ENCODE assay signal across 9 cellular contexts in the genomic region with DNA sequence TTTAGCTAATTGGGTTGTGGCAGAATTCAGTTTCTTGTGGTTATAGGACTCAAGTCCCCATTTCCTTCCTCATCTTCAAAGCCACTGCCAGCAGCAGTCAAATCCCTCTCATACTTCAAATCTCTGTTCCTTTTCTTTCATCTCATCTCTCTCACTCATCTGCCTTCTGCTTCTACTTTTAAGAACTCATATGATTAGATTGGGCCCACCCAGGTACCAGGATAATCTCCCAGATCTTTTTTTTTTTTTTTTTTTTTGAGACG. TPM values are rescaled to one million over a fixed set of nuclear protein-coding genes. Genes with fewer than 3 reads are reported as not detected.
A peak's percentile ranks its signal among the peaks of the same experiment; 100 is the strongest.
DNase-seq lines count a peak whose midpoint lies in the region; ATAC-seq, FAIRE-seq and TF ChIP-seq lines count a peak whose summit lies in the region.
"Had no signal": no experiment of that assay in that cellular context is flagged by ENCODE, and none has a peak within 500 bp of the region (broad histone marks: within the 10 kb centered on the region; RNA-seq: fewer than 3 reads in every experiment).

No MANE protein-coding gene starts in this region.

- no peak for TF ChIP-seq CTCF in brain microvascular endothelial cell (IDR thresholded peaks at IDR 0.05; ENCODE audit: low read depth, low read length, missing control alignments)

- peaks cover 49% of the 10 kb centered on the region for H3K4me1 Mint-ChIP-seq in activated naive CD8-positive, alpha-beta T cell (ENCODE audit: low read depth)
- H3K4me1 Mint-ChIP-seq: brain had no signal

- no peak for FAIRE-seq in GM12891 (lab: Jason Lieb, UNC)

- H3K27me3 Mint-ChIP-seq in activated naive CD8-positive, alpha-beta T cell, result no peaks in the 10 kb centered on the region
- H3K27me3 Mint-ChIP-seq: brain had no signal

- H3K36me3 ChIP-seq in brain microvascular endothelial cell (replicated peaks), result no peaks in the 10 kb centered on the region

- DNase-seq in GM12891 (ENCODE audit: insufficient read length, low spot score) (no peak), brain microvascular endothelial cell (no peak), DMS114 treated with DMSO at 0.1 percent for 48 hours (lab: John Stamatoyannopoulos, UW; ENCODE audit: unreplicated experiment) (no peak), NCI-H1417 (lab: John Stamatoyannopoulos, UW) (no peak)
- no peak for DNase-seq in activated effector memory CD4-positive, alpha-beta T cell treated with anti-CD3 and anti-CD28 coated beads, Interleukin-2, amount 50 U/mL, for 16 hours

- peak overlapping the region; percentile 60 for H3K4me3 Mint-ChIP-seq in activated naive CD8-positive, alpha-beta T cell
- H3K4me3 Mint-ChIP-seq: brain had no signal

- no peak overlapping the region for H3K4me3 ChIP-seq in brain microvascular endothelial cell (ENCODE audit: low read depth, low read length)

- H3K27ac Mint-ChIP-seq in activated naive CD8-positive, alpha-beta T cell, result peak overlapping the region; percentile 4
- H3K27ac Mint-ChIP-seq: brain had no signal

- peaks cover 4% of the 10 kb centered on the region for H3K9me3 Mint-ChIP-seq in activated naive CD8-positive, alpha-beta T cell (ENCODE audit: low read depth)
- H3K9me3 Mint-ChIP-seq: brain had no signal

- no peaks in the 10 kb centered on the region for H3K36me3 Mint-ChIP-seq in activated naive CD8-positive, alpha-beta T cell
- H3K36me3 Mint-ChIP-seq: brain had no signal

- ATAC-seq in GM21423 (IDR thresholded peaks at IDR 0.05; ENCODE audit: unreplicated experiment) (peak; percentile 38), HG03521 (IDR thresholded peaks at IDR 0.05; ENCODE audit: unreplicated experiment) (peak; percentile 35)

- TF ChIP-seq POLR2A in GM12891 (IDR thresholded peaks at IDR 0.05; ENCODE audit: low read depth, low read length), result no peak

- no peaks in the 10 kb centered on the region for H3K27me3 ChIP-seq in brain microvascular endothelial cell (replicated peaks)

- H3K27ac ChIP-seq in brain microvascular endothelial cell, result no peak overlapping the region

- in situ Hi-C loops in brain microvascular endothelial cell (cut with HindIII; ENCODE audit: low pct_ligation_motif_present, low sequenced_read_pairs), result no loop called here

TF ChIP-seq in GM12891, 5 proteins besides CTCF, POLR2A, EP300 and RAD21:
- no peak for TF ChIP-seq PAX5 (IDR thresholded peaks at IDR 0.05; ENCODE audit: insufficient read depth, low read length, severe bottlenecking)
- TF ChIP-seq POLR2AphosphoS5 (IDR thresholded peaks at IDR 0.05; ENCODE audit: low read depth, low read length), result no peak
- TF ChIP-seq SPI1 (IDR thresholded peaks at IDR 0.05; ENCODE audit: low read depth, low read length), result peak; percentile 80
- TF ChIP-seq POU2F2 (IDR thresholded peaks at IDR 0.05; ENCODE audit: low read depth, low read length), result no peak
- TF ChIP-seq TAF1 (IDR thresholded peaks at IDR 0.05; ENCODE audit: low read depth, low read length), result no peak
TF ChIP-seq in GM12891: peak in this region for 1.

RNA-seq across cellular contexts. Expression of a gene that starts 8.0 kb away (rescaled TPM):
- 24.8 TPM for polyA plus RNA-seq in GM12891 (2012; ENCODE audit: low read depth, missing spikeins)

RNA-seq across cellular contexts. Expression of a gene that starts 46.6 kb away (rescaled TPM):
- polyA plus RNA-seq in GM12891 (2012; ENCODE audit: low read depth, missing spikeins), result 17.0 TPM
